14 cellular contexts compared by ENCODE assay signal in the genomic region with DNA sequence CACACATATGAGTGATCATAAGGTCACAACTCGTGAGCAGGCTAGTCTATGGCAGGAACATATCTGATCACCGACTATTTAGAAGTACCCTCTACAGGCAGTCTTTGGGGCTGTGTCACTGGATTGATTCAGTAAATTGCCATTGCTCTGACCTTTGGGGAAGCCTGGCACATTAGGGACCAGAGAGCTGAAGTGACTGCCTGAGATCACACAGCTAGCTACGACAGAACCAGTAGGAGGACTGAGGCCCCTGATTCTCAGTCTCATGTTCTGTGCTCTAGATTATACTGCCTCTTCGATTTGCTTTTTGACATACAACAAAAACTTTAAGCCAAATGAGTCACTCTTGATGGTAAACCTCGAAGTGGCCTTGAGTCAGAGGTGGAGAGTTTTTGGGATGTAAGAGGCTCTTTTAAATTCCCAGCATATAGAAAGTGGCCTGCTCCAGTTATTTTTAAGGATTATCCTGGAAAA.
DNase-seq lines count a peak whose midpoint lies in the region; FAIRE-seq and TF ChIP-seq lines count a peak whose summit lies in the region.
"Had no signal": no experiment of that assay in that cellular context is flagged by ENCODE, and none has a peak within 500 bp of the region (broad histone marks: within the 10 kb centered on the region; RNA-seq: fewer than 3 reads in every experiment).

No MANE protein-coding gene starts in this region.

- H3K4me1 Mint-ChIP-seq in activated CD4-positive, alpha-beta T cell treated with anti-CD3 and anti-CD28 coated beads, Interleukin-2, amount 10 ng/mL, durations not matched to agents 24 days and 14 days = peaks cover 44% of the 10 kb centered on the region

- H3K79me2 ChIP-seq in hepatocyte = no peaks in the 10 kb centered on the region

- no peaks in the 10 kb centered on the region for H3K9me2 ChIP-seq in hepatocyte (replicated peaks; ENCODE audit: insufficient read depth)

- no peak overlapping the region for H3K4me2 ChIP-seq in hepatocyte
- H3K4me2 ChIP-seq: PC-9 had no signal

- H3K4me3 ChIP-seq in bronchial epithelial cell (ENCODE audit: low read depth, low read length) (no peak overlapping the region), retinal pigment epithelial cell (ENCODE audit: low read length) (no peak overlapping the region), hepatocyte (no peak overlapping the region), SJCRH30 (no peak overlapping the region)
- H3K4me3 ChIP-seq: cardiac muscle cell, gastrocnemius medialis, lung, PC-9 had no signal

- H3K27me3 ChIP-seq in bronchial epithelial cell (ENCODE audit: control insufficient read depth, insufficient read depth, low read length) = no peaks in the 10 kb centered on the region
- H3K27me3 ChIP-seq in hepatocyte = no peaks in the 10 kb centered on the region
- H3K27me3 ChIP-seq in SJCRH30 = no peaks in the 10 kb centered on the region
- H3K27me3 ChIP-seq: cardiac muscle cell, gastrocnemius medialis had no signal

- H2AFZ ChIP-seq in hepatocyte = no peak overlapping the region
- H2AFZ ChIP-seq: PC-9 had no signal

- H3K36me3 ChIP-seq in bronchial epithelial cell (ENCODE audit: control insufficient read depth, insufficient read depth, low read length) (no peaks in the 10 kb centered on the region), hepatocyte (replicated peaks; ENCODE audit: insufficient read depth, low read depth) (no peaks in the 10 kb centered on the region), SJCRH30 (no peaks in the 10 kb centered on the region; the same call in 1 of the 2 replicates)
- H3K36me3 ChIP-seq: cardiac muscle cell, gastrocnemius medialis had no signal

- peaks cover 39% of the 10 kb centered on the region for H3K9me3 Mint-ChIP-seq in activated CD4-positive, alpha-beta T cell treated with anti-CD3 and anti-CD28 coated beads, Interleukin-2, amount 10 ng/mL, durations not matched to agents 24 days and 14 days

- no peaks in the 10 kb centered on the region for H3K27me3 Mint-ChIP-seq in activated CD4-positive, alpha-beta T cell treated with anti-CD3 and anti-CD28 coated beads, Interleukin-2, amount 10 ng/mL, durations not matched to agents 24 days and 14 days

- TF ChIP-seq CTCF in bronchial epithelial cell (IDR thresholded peaks at IDR 0.05; ENCODE audit: insufficient read depth, low read length, severe bottlenecking) = no peak
- TF ChIP-seq CTCF in retinal pigment epithelial cell (conservative IDR thresholded peaks at IDR 0.05; ENCODE audit: low read depth, low read length) = no peak
- TF ChIP-seq CTCF in hepatocyte (IDR thresholded peaks at IDR 0.05; ENCODE audit: poor library complexity) = no peak

- peaks cover 1% of the 10 kb centered on the region for H3K36me3 Mint-ChIP-seq in activated CD4-positive, alpha-beta T cell treated with anti-CD3 and anti-CD28 coated beads, Interleukin-2, amount 10 ng/mL, durations not matched to agents 24 days and 14 days (ENCODE audit: low read depth)

- H3K4me1 ChIP-seq in hepatocyte (ENCODE audit: insufficient read depth) (peaks cover 2% of the 10 kb centered on the region), SJCRH30 (peaks cover 13% of the 10 kb centered on the region)
- H3K4me1 ChIP-seq: gastrocnemius medialis had no signal

- intact Hi-C loops in activated CD4-positive, alpha-beta T cell treated with anti-CD3 and anti-CD28 coated beads, Interleukin-2, amount 10 ng/mL, durations not matched to agents 24 days and 14 days (cut with micrococcal nuclease) = loop anchor here (2.0 to 5.0 kb wide), 6 partner anchors 34 to 298 kb away; no protein-coding TSS in a partner anchor

- 85% methylated on average over 5 of the region's 5 CpGs for WGBS in hepatocyte (ENCODE audit: low lambda C conversion rate, missing lambda C conversion rate)

- no peaks in the 10 kb centered on the region for H4K20me1 ChIP-seq in hepatocyte (ENCODE audit: insufficient read depth, poor library complexity, severe bottlenecking)

- H3K4me3 Mint-ChIP-seq in activated CD4-positive, alpha-beta T cell treated with anti-CD3 and anti-CD28 coated beads, Interleukin-2, amount 10 ng/mL, durations not matched to agents 24 days and 14 days = peak overlapping the region; percentile 18

- H3K27ac ChIP-seq in hepatocyte = no peak overlapping the region
- no peak overlapping the region for H3K27ac ChIP-seq in SJCRH30
- H3K27ac ChIP-seq: cardiac muscle cell, gastrocnemius medialis, PC-9, VCaP had no signal

- peak overlapping the region; percentile 82 for H3K27ac Mint-ChIP-seq in activated CD4-positive, alpha-beta T cell treated with anti-CD3 and anti-CD28 coated beads, Interleukin-2, amount 10 ng/mL, durations not matched to agents 24 days and 14 days

- DNase-seq in activated CD4-positive, alpha-beta T cell treated with anti-CD3 and anti-CD28 coated beads, Interleukin-2, amount 10 ng/mL, durations not matched to agents 24 days and 14 days = no peak
- DNase-seq in activated CD4-positive, alpha-beta T cell treated with anti-CD3 and anti-CD28 coated beads, Interleukin-2, amount 50 U/mL, for 4 hours = no peak
- peak; percentile 89 for DNase-seq in RPMI7951 (ENCODE audit: low read depth)
- DNase-seq in bronchial epithelial cell (ENCODE audit: low read depth) = peak; percentile 78
- DNase-seq in retinal pigment epithelial cell (ENCODE audit: low read depth) = peak; percentile 67
- DNase-seq in hepatocyte (ENCODE audit: low spot score) = no peak
- no peak for DNase-seq in AML-193 (lab: John Stamatoyannopoulos, UW)
- no peak for DNase-seq in SJCRH30
- DNase-seq: gastrocnemius medialis, NCI-H2171, PC-9 had no signal

- H3K9me3 ChIP-seq in hepatocyte (ENCODE audit: low read depth) (no peaks in the 10 kb centered on the region), SJCRH30 (replicated peaks) (no peaks in the 10 kb centered on the region; the same call in 1 of the 2 replicates)
- H3K9me3 ChIP-seq: gastrocnemius medialis had no signal

- FAIRE-seq in bronchial epithelial cell (lab: Jason Lieb, UNC) = no peak

Comparison
In these comparisons a context has a peak if more than half of its experiments do, and no peak if none do; other contexts are left out.
1. DNase-seq: peak in RPMI7951 (single experiment), bronchial epithelial cell (single experiment) and retinal pigment epithelial cell (single experiment); none in activated CD4-positive, alpha-beta T cell treated with anti-CD3 and anti-CD28 coated beads, Interleukin-2, amount 10 ng/mL, durations not matched to agents 24 days and 14 days (single experiment), activated CD4-positive, alpha-beta T cell treated with anti-CD3 and anti-CD28 coated beads, Interleukin-2, amount 50 U/mL, for 4 hours (0 of 2), hepatocyte (single experiment), AML-193 (0 of 2) and SJCRH30 (0 of 2).